15 cellular contexts compared by ENCODE assay signal in the genomic region with DNA sequence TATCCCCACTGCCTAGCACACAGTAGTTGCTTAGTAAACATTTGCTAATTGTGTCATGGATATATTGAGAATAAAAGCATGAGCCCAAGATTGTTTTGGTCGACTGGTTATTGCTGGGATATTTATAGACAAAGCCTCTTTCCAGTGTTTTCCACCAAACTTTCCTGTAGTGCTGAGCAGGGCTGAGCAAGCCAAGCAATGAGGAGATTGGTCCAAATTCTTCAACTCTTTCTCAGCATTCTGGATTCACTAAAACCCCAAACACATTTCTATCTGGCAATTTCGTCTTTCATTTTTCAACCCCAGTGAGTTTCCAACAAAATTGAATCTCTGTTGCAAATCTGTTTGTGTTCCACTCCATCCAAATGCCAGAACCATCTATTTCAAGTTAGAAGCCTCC.
"Had no signal": no experiment of that assay in that cellular context is flagged by ENCODE, and none has a peak within 500 bp of the region (broad histone marks: within the 10 kb centered on the region; RNA-seq: fewer than 3 reads in every experiment).

No MANE protein-coding gene starts in this region.

- H3K4me1 ChIP-seq: pancreas had no signal

- H3K36me3 ChIP-seq: neural progenitor cell, pancreas, stomach, tibial artery had no signal

- H3K4me3 ChIP-seq: dorsolateral prefrontal cortex, neural progenitor cell, pancreas, stomach, tibial artery had no signal

- H3K9me3 Mint-ChIP-seq: activated B cell treated with CpG ODN at 0.5 μM for 24 hours; activated CD4-positive, alpha-beta T cell treated with anti-CD3 and anti-CD28 coated beads, Interleukin-2, amount 10 ng/mL, durations not matched to agents 7 days and 5 days; activated naive CD4-positive, alpha-beta T cell treated with anti-CD3 and anti-CD28 coated beads, Interleukin-2, amount 10 ng/mL, durations not matched to agents 7 days and 5 days; activated T-helper 17 cell treated with anti-CD3 and anti-CD28 coated beads, Interleukin-2, amount 50 U/mL, for 72 hours; neural progenitor cell; T-helper 1 cell treated with Interleukin-12 subunit alpha and Interleukin-12 subunit beta and Interleukin-4 antibody, amounts not matched to agents 30 μg/mL and 1 μg/mL, for 36 hours had no signal

- H3K27ac ChIP-seq: dorsolateral prefrontal cortex, neural progenitor cell, pancreas had no signal

- H3K27me3 ChIP-seq: neural progenitor cell, pancreas, stomach, tibial artery had no signal

- H3K9me3 ChIP-seq: pancreas, stomach, tibial artery had no signal

- DNase-seq: activated B cell treated with CpG ODN at 0.5 μM for 24 hours; activated CD4-positive, alpha-beta T cell treated with anti-CD3 and anti-CD28 coated beads, Interleukin-2, amount 10 ng/mL, durations not matched to agents 7 days and 5 days; activated CD8-positive, alpha-beta memory T cell treated with anti-CD3 and anti-CD28 coated beads for 24 hours; activated naive CD4-positive, alpha-beta T cell treated with anti-CD3 and anti-CD28 coated beads, Interleukin-2, amount 10 ng/mL, durations not matched to agents 7 days and 5 days; dorsolateral prefrontal cortex; kidney; stimulated activated CD4-positive, alpha-beta T cell treated with anti-CD3 and anti-CD28 coated beads, Interleukin-4, amount 100 ng/mL, for 4 hours; stomach; tibial artery had no signal

- H3K4me3 Mint-ChIP-seq: activated B cell treated with CpG ODN at 0.5 μM for 24 hours; activated CD4-positive, alpha-beta T cell treated with anti-CD3 and anti-CD28 coated beads, Interleukin-2, amount 10 ng/mL, durations not matched to agents 7 days and 5 days; activated naive CD4-positive, alpha-beta T cell treated with anti-CD3 and anti-CD28 coated beads, Interleukin-2, amount 10 ng/mL, durations not matched to agents 7 days and 5 days; activated T-helper 17 cell treated with anti-CD3 and anti-CD28 coated beads, Interleukin-2, amount 50 U/mL, for 72 hours; brain; neural progenitor cell; T-helper 1 cell treated with Interleukin-12 subunit alpha and Interleukin-12 subunit beta and Interleukin-4 antibody, amounts not matched to agents 30 μg/mL and 1 μg/mL, for 36 hours had no signal

- H3K36me3 Mint-ChIP-seq: activated naive CD4-positive, alpha-beta T cell treated with anti-CD3 and anti-CD28 coated beads, Interleukin-2, amount 10 ng/mL, durations not matched to agents 7 days and 5 days; brain; neural progenitor cell had no signal

- H3K4me2 ChIP-seq: neural progenitor cell had no signal

- H3K9ac ChIP-seq: neural progenitor cell had no signal

- H2AFZ ChIP-seq: neural progenitor cell had no signal

- ATAC-seq: activated T-helper 17 cell treated with anti-CD3 and anti-CD28 coated beads, Interleukin-2, amount 50 U/mL, for 72 hours; left ventricle myocardium superior had no signal

- H3K27ac Mint-ChIP-seq: activated B cell treated with CpG ODN at 0.5 μM for 24 hours; activated CD4-positive, alpha-beta T cell treated with anti-CD3 and anti-CD28 coated beads, Interleukin-2, amount 10 ng/mL, durations not matched to agents 7 days and 5 days; activated naive CD4-positive, alpha-beta T cell treated with anti-CD3 and anti-CD28 coated beads, Interleukin-2, amount 10 ng/mL, durations not matched to agents 7 days and 5 days; activated T-helper 17 cell treated with anti-CD3 and anti-CD28 coated beads, Interleukin-2, amount 50 U/mL, for 72 hours; neural progenitor cell; T-helper 1 cell treated with Interleukin-12 subunit alpha and Interleukin-12 subunit beta and Interleukin-4 antibody, amounts not matched to agents 30 μg/mL and 1 μg/mL, for 36 hours had no signal

- H3K4me1 Mint-ChIP-seq: activated B cell treated with CpG ODN at 0.5 μM for 24 hours; activated CD4-positive, alpha-beta T cell treated with anti-CD3 and anti-CD28 coated beads, Interleukin-2, amount 10 ng/mL, durations not matched to agents 7 days and 5 days; activated naive CD4-positive, alpha-beta T cell treated with anti-CD3 and anti-CD28 coated beads, Interleukin-2, amount 10 ng/mL, durations not matched to agents 7 days and 5 days; activated T-helper 17 cell treated with anti-CD3 and anti-CD28 coated beads, Interleukin-2, amount 50 U/mL, for 72 hours; brain had no signal
